ENCODE assay signal across 21 cellular contexts in the genomic region with DNA sequence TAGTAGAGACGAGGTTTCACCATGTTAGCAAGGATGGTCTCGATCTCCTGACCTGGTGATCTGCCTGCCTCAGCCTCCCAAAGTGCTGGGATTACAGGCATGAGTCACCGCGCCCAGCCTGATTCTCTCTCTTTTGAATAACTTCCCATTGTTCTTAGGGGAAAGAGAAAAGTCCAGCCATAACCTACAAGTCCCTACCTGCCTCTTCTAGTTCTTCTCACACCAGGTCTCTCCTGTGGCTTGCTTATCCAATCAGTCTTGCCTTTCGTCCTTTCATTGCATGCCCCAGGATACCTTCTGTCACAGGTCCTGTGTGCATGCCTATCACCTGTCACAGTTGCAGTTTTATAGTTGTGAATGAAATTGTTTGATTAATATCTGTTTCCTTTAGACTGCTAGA.
A peak's percentile ranks its signal among the peaks of the same experiment; 100 is the strongest.
DNase-seq lines count a peak whose midpoint lies in the region; ATAC-seq, FAIRE-seq and TF ChIP-seq lines count a peak whose summit lies in the region.
"Had no signal": no experiment of that assay in that cellular context is flagged by ENCODE, and none has a peak within 500 bp of the region (broad histone marks: within the 10 kb centered on the region; RNA-seq: fewer than 3 reads in every experiment).

No MANE protein-coding gene starts in this region.

- TF ChIP-seq CTCF in bronchial epithelial cell (IDR thresholded peaks at IDR 0.05; ENCODE audit: insufficient read depth, low read length, severe bottlenecking) (no peak), foreskin keratinocyte (conservative IDR thresholded peaks at IDR 0.05) (no peak)

- H3K36me3 ChIP-seq in bronchial epithelial cell (ENCODE audit: control insufficient read depth, insufficient read depth, low read length): no peaks in the 10 kb centered on the region
- H3K36me3 ChIP-seq: BLaER1, HAP-1 had no signal

- no peak overlapping the region for H3K27ac ChIP-seq in foreskin keratinocyte
- H3K27ac ChIP-seq: 22Rv1, BLaER1, C4-2B had no signal

- no peak overlapping the region for H3K4me3 ChIP-seq in bronchial epithelial cell (ENCODE audit: low read depth, low read length)
- H3K4me3 ChIP-seq: BLaER1, HAP-1 had no signal

- DNase-seq in DMS53 (lab: John Stamatoyannopoulos, UW) (peak; percentile 31), DMS53 treated with DMSO at 0.1 percent for 48 hours (lab: John Stamatoyannopoulos, UW; ENCODE audit: unreplicated experiment) (no peak), bronchial epithelial cell (ENCODE audit: low read depth) (peak; percentile 42), foreskin keratinocyte (peak; percentile 42 to 59), NCI-H146 treated with DMSO at 0.1 percent for 48 hours (lab: John Stamatoyannopoulos, UW; ENCODE audit: unreplicated experiment) (no peak)
- DNase-seq in central memory CD4-positive, alpha-beta T cell: no peak
- DNase-seq: CD4-positive, CD25-positive, alpha-beta regulatory T cell; CD8-positive, alpha-beta T cell; DMS 273 treated with DMSO at 0.1 percent for 48 hours; DND-41; GOT3; HFFc6 had no signal

- peak; percentile 41 for ATAC-seq in foreskin keratinocyte
- ATAC-seq: CD8-positive, alpha-beta T cell had no signal

- no peak for FAIRE-seq in bronchial epithelial cell (lab: Jason Lieb, UNC)
- FAIRE-seq: A204.1, D721Med, G401.6, GM12892, H54 had no signal

- H3K4me1 ChIP-seq in foreskin keratinocyte: no peaks in the 10 kb centered on the region
- H3K4me1 ChIP-seq: BLaER1, HAP-1 had no signal

- H3K27me3 ChIP-seq in bronchial epithelial cell (ENCODE audit: control insufficient read depth, insufficient read depth, low read length) (no peaks in the 10 kb centered on the region), foreskin keratinocyte (no peaks in the 10 kb centered on the region)
- H3K27me3 ChIP-seq: BLaER1 had no signal

Comparison
In these comparisons a context has a peak if more than half of its experiments do, and no peak if none do; other contexts are left out.
1. DNase-seq: peak in DMS53 (single experiment), bronchial epithelial cell (single experiment) and foreskin keratinocyte (2 of 2); none in DMS53 treated with DMSO at 0.1 percent for 48 hours (single experiment), NCI-H146 treated with DMSO at 0.1 percent for 48 hours (single experiment) and central memory CD4-positive, alpha-beta T cell (single experiment).